24 cellular contexts compared by ENCODE assay signal in genomic region chr13:22312405-22312803, GRCh38.
"Had no signal": no experiment of that assay in that cellular context is flagged by ENCODE, and none has a peak within 500 bp of the region (broad histone marks: within the 10 kb centered on the region; RNA-seq: fewer than 3 reads in every experiment).

No MANE protein-coding gene starts in this region.

- H3K27me3 Mint-ChIP-seq: dendritic cell treated with granulocyte-macrophage colony-stimulating factor and Interleukin-4, amounts not matched to agents 40 ng/mL and 50 ng/mL, for 4 days had no signal

- ATAC-seq: effector memory CD8-positive, alpha-beta T cell; esophagus mucosa; left lung had no signal

- H3K9me3 ChIP-seq: esophagus squamous epithelium, gastrocnemius medialis, lower lobe of right lung, mucosa of descending colon had no signal

- H3K27ac Mint-ChIP-seq: dendritic cell treated with granulocyte-macrophage colony-stimulating factor and Interleukin-4, amounts not matched to agents 40 ng/mL and 50 ng/mL, for 4 days; effector memory CD8-positive, alpha-beta T cell; endodermal cell had no signal

- DNase-seq: cortex of kidney; effector CD8-positive, alpha-beta T cell; effector memory CD8-positive, alpha-beta T cell; erythroblast; esophagus squamous epithelium; foreskin fibroblast; foreskin melanocyte; head of caudate nucleus; hippocampal formation; lower lobe of right lung; mesenchymal stem cell; mucosa of descending colon had no signal

- H3K27me3 ChIP-seq: esophagus squamous epithelium, gastrocnemius medialis, heart right ventricle, left lung had no signal

- H3K4me1 Mint-ChIP-seq: endodermal cell, mesothelial cell of epicardium had no signal

- H3K36me3 ChIP-seq: esophagus squamous epithelium, gastrocnemius medialis, heart right ventricle, left lung, lower lobe of right lung had no signal

- H3K4me1 ChIP-seq: esophagus squamous epithelium, gastrocnemius medialis, heart right ventricle, left lung, lower lobe of right lung had no signal

- H3K4me3 Mint-ChIP-seq: dendritic cell treated with granulocyte-macrophage colony-stimulating factor and Interleukin-4, amounts not matched to agents 40 ng/mL and 50 ng/mL, for 4 days; effector memory CD8-positive, alpha-beta T cell; endodermal cell; mesothelial cell of epicardium had no signal

- H3K4me3 ChIP-seq: esophagus squamous epithelium, gastrocnemius medialis, heart right ventricle, left lung, lower lobe of right lung, mucosa of descending colon had no signal

- H3K27ac ChIP-seq: epithelial cell of prostate, esophagus squamous epithelium, gastrocnemius medialis, left lung, lower lobe of right lung had no signal

- FAIRE-seq: colon, endometrium, islet of Langerhans, keratinocyte had no signal
